In the genomic region with DNA sequence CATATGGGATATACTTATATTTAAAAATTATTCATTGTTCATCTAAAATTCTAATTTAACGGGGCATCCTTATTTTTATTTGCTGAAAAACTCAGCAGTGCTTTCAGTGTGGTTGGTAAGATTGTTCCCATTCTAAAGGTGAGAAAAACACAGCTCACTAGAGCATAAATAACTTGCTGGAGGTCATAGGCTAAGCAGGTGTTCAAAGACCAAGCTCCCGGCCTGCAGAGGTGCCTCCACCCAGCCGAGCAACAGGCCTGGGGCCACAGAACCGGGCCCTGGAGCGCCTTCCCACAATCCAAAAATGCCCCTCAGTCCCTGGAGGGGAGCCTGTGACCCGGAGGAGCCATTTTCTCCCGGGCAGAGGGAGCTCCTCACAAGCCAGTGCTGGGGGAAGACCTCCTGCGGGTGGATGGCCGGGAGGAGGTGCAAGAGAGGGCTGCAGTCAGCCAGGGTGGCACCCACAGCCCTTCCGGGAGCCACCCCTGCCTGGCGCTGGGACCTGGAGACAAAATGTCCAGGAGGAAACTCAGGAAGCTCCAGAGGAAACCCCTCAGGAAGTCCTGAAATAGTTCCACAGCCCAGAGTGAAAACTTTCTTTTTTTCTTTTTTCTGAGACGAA, we compare ENCODE assay signal across 26 cellular contexts. TPM values are rescaled to one million over a fixed set of nuclear protein-coding genes. Genes with fewer than 3 reads are reported as not detected.
DNase-seq lines count a peak whose midpoint lies in the region; ATAC-seq, FAIRE-seq and TF ChIP-seq lines count a peak whose summit lies in the region.
"Had no signal": no experiment of that assay in that cellular context is flagged by ENCODE, and none has a peak within 500 bp of the region (broad histone marks: within the 10 kb centered on the region; RNA-seq: fewer than 3 reads in every experiment).

No MANE protein-coding gene starts in this region.

- CTCF ChIA-PET in GM12878 (lab: Yijun Ruan, JAX) = interaction anchor here (0.6 to 3.4 kb wide), 14 partner anchors 14 to 465 kb away, joined by 3 to 27 read pairs (median 4); no protein-coding TSS in a partner anchor

- no TSS peak for BruUV-seq in GM12878 (replicated peaks; lab: Mats Ljungman, UMichigan)

- no peaks in the 10 kb centered on the region for H3K9me3 Mint-ChIP-seq in stimulated activated naive B cell treated with anti-CD40 and anti-IgM and Interleukin-4, amounts not matched to agents 10 μg/mL and 1 μg/mL and 100 μg/mL, for 72 hours
- H3K9me3 Mint-ChIP-seq: activated CD4-positive, alpha-beta memory T cell treated with anti-CD3 and anti-CD28 coated beads for 36 hours; HFFc6; IgD-negative memory B cell; natural killer cell treated with Interleukin-12 subunit alpha and Interleukin-12 subunit beta and Interleukin-15 and Interleukin-18, amount 100 ng/mL, for 72 hours had no signal

- no peaks in the 10 kb centered on the region for H3K27me3 ChIP-seq in GM12878 (replicated peaks in 1 of 2; ENCODE audit: control insufficient read depth in 2 of 2, insufficient read depth in 2 of 2, low read length in 1 of 2)
- H3K27me3 ChIP-seq: adrenal gland had no signal

- peaks cover 11% of the 10 kb centered on the region for H3K79me2 ChIP-seq in GM12878 (ENCODE audit: control insufficient read depth, insufficient read depth, low read length)

- H3K4me3 Mint-ChIP-seq in stimulated activated naive B cell treated with anti-CD40 and anti-IgM and Interleukin-4, amounts not matched to agents 10 μg/mL and 1 μg/mL and 100 μg/mL, for 72 hours = no peak overlapping the region
- H3K4me3 Mint-ChIP-seq: activated CD4-positive, alpha-beta memory T cell treated with anti-CD3 and anti-CD28 coated beads for 36 hours; HFFc6; IgD-negative memory B cell; natural killer cell treated with Interleukin-12 subunit alpha and Interleukin-12 subunit beta and Interleukin-15 and Interleukin-18, amount 100 ng/mL, for 72 hours had no signal

- WGBS in GM12878 (ENCODE audit: insufficient coverage, insufficient replicate concordance, low lambda C conversion rate, missing lambda C conversion rate) = 39% methylated on average over 12 of the region's 12 CpGs

- ATAC-seq in GM12878 (peak; percentile 82), left lobe of liver (peak; percentile 59), HG02588 (IDR thresholded peaks at IDR 0.05; ENCODE audit: unreplicated experiment) (no peak), HG03457 (IDR thresholded peaks at IDR 0.05; ENCODE audit: unreplicated experiment) (no peak)
- ATAC-seq in stimulated activated naive B cell treated with anti-CD40 and anti-IgM and Interleukin-4, amounts not matched to agents 10 μg/mL and 1 μg/mL and 100 μg/mL, for 72 hours (replicated peaks) = peak; percentile 42 to 52
- ATAC-seq: natural killer cell treated with Interleukin-12 subunit alpha and Interleukin-12 subunit beta and Interleukin-15 and Interleukin-18, amount 100 ng/mL, for 72 hours; PC-3 had no signal

- DNase-seq in GM12864 (ENCODE audit: low read depth) = no peak
- no peak for DNase-seq in GM12878 (ENCODE audit: low read depth, low spot score)
- DNase-seq in left lobe of liver (ENCODE audit: low spot score) = no peak
- no peak for DNase-seq in stimulated activated naive B cell treated with anti-CD40 and anti-IgM and Interleukin-4, amounts not matched to agents 10 μg/mL and 1 μg/mL and 100 μg/mL, for 72 hours
- no peak for DNase-seq in foreskin melanocyte
- DNase-seq: activated CD4-positive, alpha-beta memory T cell treated with anti-CD3 and anti-CD28 coated beads for 36 hours; activated gamma-delta T cell treated with Interleukin-2 at 50 U/mL for 16 hours; cortex of kidney; DMS79 treated with DMSO at 0.1 percent for 48 hours; HFFc6; hypothalamus; NCI-H1436; PC-3; posterior cingulate gyrus; stimulated activated CD4-positive, alpha-beta T cell treated with anti-CD3 and anti-CD28 coated beads, Interleukin-1b, Interleukin-23, amount 100 ng/mL, for 48 hours; stimulated activated naive CD4-positive, alpha-beta T cell; T-helper 2 cell; WERI-Rb-1 had no signal

- H3K27ac ChIP-seq in GM12878 (ENCODE audit: control insufficient read depth, insufficient read depth) = peak overlapping the region; percentile 31; the same call in 1 of the 2 replicates
- H3K27ac ChIP-seq: HL-60, thoracic aorta, WERI-Rb-1 had no signal

- H3K36me3 Mint-ChIP-seq in stimulated activated naive B cell treated with anti-CD40 and anti-IgM and Interleukin-4, amounts not matched to agents 10 μg/mL and 1 μg/mL and 100 μg/mL, for 72 hours = peaks cover 5 to 18% of the 10 kb centered on the region in 2 donors
- H3K36me3 Mint-ChIP-seq: activated CD4-positive, alpha-beta memory T cell treated with anti-CD3 and anti-CD28 coated beads for 36 hours; natural killer cell treated with Interleukin-12 subunit alpha and Interleukin-12 subunit beta and Interleukin-15 and Interleukin-18, amount 100 ng/mL, for 72 hours had no signal

- 0 out of 2 replicates have a peak, but pooled peaks cover 4% of the 10 kb centered on the region for H4K20me1 ChIP-seq in GM12878 (ENCODE audit: control insufficient read depth, insufficient read depth)

- peaks cover 2 to 5% of the 10 kb centered on the region in 2 experiments; a peak in 2 of 4 replicates for H3K36me3 ChIP-seq in GM12878 (ENCODE audit: control insufficient read depth in 2 of 2, insufficient read depth in 2 of 2, low read length in 1 of 2)
- H3K36me3 ChIP-seq: adrenal gland, thoracic aorta, WERI-Rb-1 had no signal

- H3K4me1 ChIP-seq in GM12878 (ENCODE audit: control insufficient read depth, insufficient read depth, low read length) = peaks cover 8% of the 10 kb centered on the region

- H3K4me3 ChIP-seq in GM12864 (ENCODE audit: low read depth, low read length) (no peak overlapping the region), GM12878 (no peak overlapping the region; the same call in 1 of the 2 replicates)
- H3K4me3 ChIP-seq: adrenal gland, thoracic aorta had no signal

- no peaks in the 10 kb centered on the region for H3K9me3 ChIP-seq in GM12878 (replicated peaks; ENCODE audit: control insufficient read depth, insufficient read depth, low read length)
- H3K9me3 ChIP-seq: adrenal gland, thoracic aorta had no signal

- TF ChIP-seq CTCF in GM12864 (IDR thresholded peaks at IDR 0.05; ENCODE audit: low read depth, low read length, missing control alignments) (peak; percentile 17), GM12878 (IDR thresholded peaks at IDR 0.05 in 2 of 3, conservative IDR thresholded peaks at IDR 0.05 in 1 of 3; ENCODE audit: control insufficient read depth in 2 of 3, extremely low read depth in 1 of 3, insufficient read depth in 1 of 3, low read depth in 3 of 3, low read length in 3 of 3) (peak; percentile 16 to 21 (median 20); a peak in 2 of 6 replicates)

- no peak for TF ChIP-seq POLR2A in GM12878 (IDR thresholded peaks at IDR 0.05; ENCODE audit: low read depth, low read length)

- no peak for TF ChIP-seq RAD21 in GM12878 (IDR thresholded peaks at IDR 0.05; ENCODE audit: insufficient read depth, low read depth, low read length)

- H3K27me3 Mint-ChIP-seq in stimulated activated naive B cell treated with anti-CD40 and anti-IgM and Interleukin-4, amounts not matched to agents 10 μg/mL and 1 μg/mL and 100 μg/mL, for 72 hours = no peaks in the 10 kb centered on the region
- H3K27me3 Mint-ChIP-seq: activated CD4-positive, alpha-beta memory T cell treated with anti-CD3 and anti-CD28 coated beads for 36 hours; IgD-negative memory B cell; natural killer cell treated with Interleukin-12 subunit alpha and Interleukin-12 subunit beta and Interleukin-15 and Interleukin-18, amount 100 ng/mL, for 72 hours had no signal

- TF ChIP-seq EP300 in GM12878 (IDR thresholded peaks at IDR 0.05; ENCODE audit: borderline replicate concordance in 1 of 2, control insufficient read depth in 1 of 2, low read depth in 2 of 2, low read length in 2 of 2) = no peak

- intact Hi-C loops in GM12878 (cut with micrococcal nuclease; ENCODE audit: unreplicated experiment) = no loop called here

- H3K4me2 ChIP-seq in GM12878 (ENCODE audit: control insufficient read depth, insufficient read depth) = peak overlapping the region; percentile 48; the same call in 1 of the 2 replicates

- no peak overlapping the region for H3K9ac ChIP-seq in GM12878 (ENCODE audit: control insufficient read depth, insufficient read depth, low read length)

- no peak for FAIRE-seq in GM12878 (lab: Jason Lieb, UNC)
- FAIRE-seq: islet of Langerhans had no signal

- SMC1A ChIA-PET in GM12878 (lab: Charles Lee; ENCODE audit: uncharacterized antibody, unreplicated experiment) = interaction anchor here (0.8 to 2.4 kb wide), 8 partner anchors 12 to 95 kb away, joined by 3 to 11 read pairs (median 5); no protein-coding TSS in a partner anchor

- no peak overlapping the region for H2AFZ ChIP-seq in GM12878 (ENCODE audit: control insufficient read depth, low read depth, low read length)

- in situ Hi-C loops in GM12878 (cut with MboI) = no loop called here

- RAD21 ChIA-PET in GM12878 (lab: Charles Lee; ENCODE audit: unreplicated experiment) = interaction anchor here (0.8 to 1.8 kb wide), 7 partner anchors 17 to 64 kb away, joined by 3 to 14 read pairs (median 3); no protein-coding TSS in a partner anchor

- POLR2A ChIA-PET in GM12878 (lab: Charles Lee) = interaction anchor here (0.7 to 0.9 kb wide), 3 partner anchors 12 to 197 kb away, joined by 3 read pairs; no protein-coding TSS in a partner anchor

- H3K27ac Mint-ChIP-seq in stimulated activated naive B cell treated with anti-CD40 and anti-IgM and Interleukin-4, amounts not matched to agents 10 μg/mL and 1 μg/mL and 100 μg/mL, for 72 hours = no peak overlapping the region
- H3K27ac Mint-ChIP-seq: activated CD4-positive, alpha-beta memory T cell treated with anti-CD3 and anti-CD28 coated beads for 36 hours; HFFc6; IgD-negative memory B cell; natural killer cell treated with Interleukin-12 subunit alpha and Interleukin-12 subunit beta and Interleukin-15 and Interleukin-18, amount 100 ng/mL, for 72 hours had no signal

- peaks cover 19 to 41% of the 10 kb centered on the region in 2 donors for H3K4me1 Mint-ChIP-seq in stimulated activated naive B cell treated with anti-CD40 and anti-IgM and Interleukin-4, amounts not matched to agents 10 μg/mL and 1 μg/mL and 100 μg/mL, for 72 hours

RNA-seq across cellular contexts. Expression of a gene that starts 14.7 kb away (rescaled TPM):
- total RNA-seq in GM12878 (2013; cell fraction: nucleolus; rRNA removed) = 192 and 258 TPM in 2 replicates
- total RNA-seq in GM12878 (2014; rRNA removed) (35.6 and 49.4 TPM in 2 replicates), GM12878 (2014; rRNA removed; fragmentation: Illumina TruSeq; extraction: Trizol) (20.8 and 24.4 TPM in 2 replicates), GM12878 (2021) (101 and 112 TPM in 2 replicates), left lobe of liver (13.4 TPM)
- 36.8 TPM for polyA plus RNA-seq in GM12878 (2011; ENCODE audit: low read depth)
- polyA plus RNA-seq in GM12878 (2011; rRNA removed) (17.6 and 41.4 TPM in 2 replicates), GM12878 (2014; fragmentation: Illumina TruSeq; extraction: Trizol) (39.5 and 40.5 TPM in 2 replicates), GM12878 (2014; fragmentation: Nextera tagmentation; extraction: Ambion mirVana) (1 to 10 TPM; 1.4 to 2.5 TPM), GM12878 (2014; rRNA removed) (38.6 and 53.1 TPM in 2 replicates), GM12878 (2016; fragmentation: Nextera tagmentation; extraction: Ambion mirVana) (10 to 100 TPM; 16.5 to 21.4 TPM)
- polyA plus RNA-seq in GM12878 (2011; cell fraction: cytosol; rRNA removed) = 34.7 and 44.4 TPM in 2 replicates
- 238 and 247 TPM in 2 replicates for polyA plus RNA-seq in GM12878 (2011; cell fraction: nucleus; rRNA removed)
- 50.4 and 62.8 TPM in 2 replicates for polyA plus RNA-seq in GM12878 (2012)
- polyA minus RNA-seq in GM12878 (2011; rRNA and poly(A)+ RNA removed) = 41.5 and 66.5 TPM in 2 replicates
- 31.5 and 37.0 TPM in 2 replicates for polyA minus RNA-seq in GM12878 (2011; cell fraction: cytosol; rRNA and poly(A)+ RNA removed)
- polyA minus RNA-seq in GM12878 (2011; cell fraction: nucleus; rRNA and poly(A)+ RNA removed) = 61.5 and 95.8 TPM in 2 replicates

Comparison
In these comparisons a context has a peak if more than half of its experiments do, and no peak if none do; other contexts are left out.
1. ATAC-seq: peak in GM12878 (single experiment), left lobe of liver (single experiment) and stimulated activated naive B cell treated with anti-CD40 and anti-IgM and Interleukin-4, amounts not matched to agents 10 μg/mL and 1 μg/mL and 100 μg/mL, for 72 hours (2 of 2); none in HG02588 (single experiment) and HG03457 (single experiment).